ENCODE assay signal across 24 cellular contexts in the genomic region with DNA sequence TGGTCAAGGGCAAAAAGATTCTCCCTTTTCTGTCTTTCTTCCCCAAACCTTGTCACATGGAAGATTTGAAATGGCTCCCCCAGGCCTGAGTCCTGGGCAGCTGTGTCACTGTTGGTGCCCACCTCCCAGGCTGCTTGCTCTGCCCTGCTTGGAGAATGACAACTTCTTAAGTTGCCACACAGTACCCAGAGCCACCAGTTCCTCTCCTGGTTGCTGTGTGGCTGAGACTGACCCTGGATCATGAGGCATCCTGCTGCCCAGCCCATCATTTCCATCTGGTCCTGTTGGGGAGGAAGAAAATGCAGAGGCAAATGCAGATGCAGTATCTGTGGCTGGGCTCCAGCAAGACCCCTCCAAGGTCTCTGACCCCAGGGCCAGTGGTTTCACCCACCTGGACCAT.
"Had no signal": no experiment of that assay in that cellular context is flagged by ENCODE, and none has a peak within 500 bp of the region (broad histone marks: within the 10 kb centered on the region; RNA-seq: fewer than 3 reads in every experiment).

No MANE protein-coding gene starts in this region.

- H3K27ac Mint-ChIP-seq: immature natural killer cell; natural killer cell treated with Interleukin-12 subunit alpha and Interleukin-12 subunit beta and Interleukin-15 and Interleukin-18, amount 100 ng/mL, for 72 hours; neural progenitor cell; stimulated activated effector memory CD8-positive, alpha-beta T cell treated with anti-CD3 and anti-CD28 coated beads, Interleukin-12 subunit alpha, Interleukin-12 subunit beta, amount 100 ng/mL, for 72 hours had no signal

- H3K4me3 Mint-ChIP-seq: immature natural killer cell; natural killer cell treated with Interleukin-12 subunit alpha and Interleukin-12 subunit beta and Interleukin-15 and Interleukin-18, amount 100 ng/mL, for 72 hours; neural progenitor cell; stimulated activated effector memory CD8-positive, alpha-beta T cell treated with anti-CD3 and anti-CD28 coated beads, Interleukin-12 subunit alpha, Interleukin-12 subunit beta, amount 100 ng/mL, for 72 hours had no signal

- H3K4me2 ChIP-seq: neural progenitor cell had no signal

- H3K27me3 ChIP-seq: dorsolateral prefrontal cortex, neural progenitor cell, right lobe of liver, thyroid gland, upper lobe of left lung, uterus had no signal

- H3K4me1 Mint-ChIP-seq: neural progenitor cell; stimulated activated effector memory CD8-positive, alpha-beta T cell treated with anti-CD3 and anti-CD28 coated beads, Interleukin-12 subunit alpha, Interleukin-12 subunit beta, amount 100 ng/mL, for 72 hours had no signal

- H3K9ac ChIP-seq: neural progenitor cell had no signal

- H3K9me3 Mint-ChIP-seq: natural killer cell treated with Interleukin-12 subunit alpha and Interleukin-12 subunit beta and Interleukin-15 and Interleukin-18, amount 100 ng/mL, for 72 hours had no signal

- H3K9me3 ChIP-seq: gastrocnemius medialis, left ventricle myocardium inferior, pancreas, prostate gland, right lobe of liver, suprapubic skin, thyroid gland, upper lobe of left lung, uterus had no signal

- H3K4me3 ChIP-seq: gastrocnemius medialis, left ventricle myocardium inferior, lung, neural progenitor cell, pancreas, prostate gland, right lobe of liver, suprapubic skin, thyroid gland, upper lobe of left lung, uterus had no signal

- H3K4me1 ChIP-seq: gastrocnemius medialis, neural progenitor cell, pancreas, prostate gland, right lobe of liver, suprapubic skin, thyroid gland, uterus had no signal

- H3K36me3 Mint-ChIP-seq: immature natural killer cell; neural progenitor cell; stimulated activated effector memory CD8-positive, alpha-beta T cell treated with anti-CD3 and anti-CD28 coated beads, Interleukin-12 subunit alpha, Interleukin-12 subunit beta, amount 100 ng/mL, for 72 hours had no signal

- DNase-seq: cortex of kidney; effector CD8-positive, alpha-beta T cell; gastrocnemius medialis; immature natural killer cell; kidney; left cardiac atrium; left ventricle myocardium inferior; mesenchymal stem cell; midbrain; pancreas; right lobe of liver; stimulated activated CD4-positive, alpha-beta T cell treated with anti-CD3 and anti-CD28 coated beads, Interleukin-4, amount 100 ng/mL, for 1 hour; stimulated activated CD8-positive, alpha-beta memory T cell treated with anti-CD3 and anti-CD28 coated beads, Interleukin-4, amount 100 ng/mL, for 48 hours; stimulated activated naive CD8-positive, alpha-beta T cell treated with anti-CD3 and anti-CD28 coated beads, Interleukin-15, Interleukin-2, amounts not matched to agents 100 U/mL and 50 U/mL, for 24 hours; thyroid gland; upper lobe of left lung; uterus had no signal

- H3K27ac ChIP-seq: gastrocnemius medialis, left ventricle myocardium inferior, neural progenitor cell, pancreas, prostate gland, right lobe of liver, suprapubic skin, thyroid gland, upper lobe of left lung, uterus had no signal

- H3K36me3 ChIP-seq: gastrocnemius medialis, left ventricle myocardium inferior, neural progenitor cell, pancreas, prostate gland, right lobe of liver, suprapubic skin, thyroid gland, upper lobe of left lung, uterus had no signal
